ENCODE assay signal across 9 cellular contexts in genomic region chr12:93778306-93778705, GRCh38.
DNase-seq lines count a peak whose midpoint lies in the region; TF ChIP-seq lines count a peak whose summit lies in the region.
"Had no signal": no experiment of that assay in that cellular context is flagged by ENCODE, and none has a peak within 500 bp of the region (broad histone marks: within the 10 kb centered on the region; RNA-seq: fewer than 3 reads in every experiment).

No MANE protein-coding gene starts in this region.

- H3F3A ChIP-seq in GM23248 (ENCODE audit: insufficient read depth) (peaks cover 52% of the 10 kb centered on the region), neural progenitor cell (ENCODE audit: low read depth) (no peaks in the 10 kb centered on the region)

- DNase-seq in GM23248, result peak; percentile 95
- DNase-seq in brain microvascular endothelial cell, result peak; percentile 75
- DNase-seq in hepatocyte (ENCODE audit: low spot score), result peak; percentile 65
- DNase-seq in stomach, result no peak
- DNase-seq in SW480 (ENCODE audit: low spot score), result no peak
- no peak for DNase-seq in NCI-H1694 treated with DMSO at 0.1 percent for 48 hours (lab: John Stamatoyannopoulos, UW)
- no peak for DNase-seq in neural progenitor cell (ENCODE audit: low spot score)
- no peak for DNase-seq in DMS53 treated with DMSO at 0.1 percent for 48 hours (lab: John Stamatoyannopoulos, UW; ENCODE audit: unreplicated experiment)

- no peaks in the 10 kb centered on the region for H3K27me3 ChIP-seq in GM23248 (replicated peaks; ENCODE audit: insufficient read depth)
- H3K27me3 ChIP-seq in brain microvascular endothelial cell (replicated peaks), result no peaks in the 10 kb centered on the region
- no peaks in the 10 kb centered on the region for H3K27me3 ChIP-seq in hepatocyte
- no peaks in the 10 kb centered on the region for H3K27me3 ChIP-seq in stomach
- H3K27me3 ChIP-seq in neural progenitor cell, result no peaks in the 10 kb centered on the region

- no peak overlapping the region for H3K4me3 Mint-ChIP-seq in neural progenitor cell

- H3K27me3 Mint-ChIP-seq in neural progenitor cell (ENCODE audit: insufficient read depth, low read depth), result no peaks in the 10 kb centered on the region

- H4K20me1 ChIP-seq in GM23248 (ENCODE audit: insufficient read depth), result no peaks in the 10 kb centered on the region
- no peaks in the 10 kb centered on the region for H4K20me1 ChIP-seq in hepatocyte (ENCODE audit: insufficient read depth, poor library complexity, severe bottlenecking)
- H4K20me1 ChIP-seq in neural progenitor cell (ENCODE audit: low read depth), result no peaks in the 10 kb centered on the region

- in situ Hi-C loops in GM23248 (cut with MboI), result no loop called here
- in situ Hi-C loops in brain microvascular endothelial cell (cut with HindIII; ENCODE audit: low pct_ligation_motif_present, low sequenced_read_pairs), result no loop called here

- WGBS in GM23248 (ENCODE audit: low coverage in 1 of 2, low lambda C conversion rate in 2 of 2, missing lambda C conversion rate in 2 of 2), 2 experiments, result 1% methylated on average over 5 of the region's 5 CpGs
- 45% methylated on average over 5 of the region's 5 CpGs for WGBS in hepatocyte (ENCODE audit: low lambda C conversion rate, missing lambda C conversion rate)
- WGBS in stomach, 5 donors, result 39 to 62% (median 59%) methylated on average over 5 of the region's 5 CpGs

- H3K4me2 ChIP-seq in GM23248 (ENCODE audit: unreplicated experiment) (peak overlapping the region; percentile 68), hepatocyte (peak overlapping the region; percentile 24), neural progenitor cell (no peak overlapping the region)
- H3K4me2 ChIP-seq: KMS-11 had no signal

- H3K4me3 ChIP-seq in GM23248 (peak overlapping the region; percentile 22), brain microvascular endothelial cell (ENCODE audit: low read depth, low read length) (no peak overlapping the region), hepatocyte (no peak overlapping the region), stomach (no peak overlapping the region), neural progenitor cell (no peak overlapping the region)

- no peak for TF ChIP-seq CTCF in brain microvascular endothelial cell (IDR thresholded peaks at IDR 0.05; ENCODE audit: low read depth, low read length, missing control alignments)
- no peak for TF ChIP-seq CTCF in hepatocyte (IDR thresholded peaks at IDR 0.05; ENCODE audit: poor library complexity)
- TF ChIP-seq CTCF in stomach (IDR thresholded peaks at IDR 0.05), result no peak
- TF ChIP-seq CTCF in neural progenitor cell (IDR thresholded peaks at IDR 0.05), result no peak

- peaks cover 45% of the 10 kb centered on the region for H3K79me2 ChIP-seq in GM23248 (ENCODE audit: insufficient read depth)
- no peaks in the 10 kb centered on the region for H3K79me2 ChIP-seq in hepatocyte
- no peaks in the 10 kb centered on the region for H3K79me2 ChIP-seq in neural progenitor cell (ENCODE audit: low read depth)

- peaks cover 12% of the 10 kb centered on the region for H3K4me1 Mint-ChIP-seq in neural progenitor cell

- no peak for TF ChIP-seq EP300 in stomach (IDR thresholded peaks at IDR 0.05)

- no peaks in the 10 kb centered on the region for H3K36me3 Mint-ChIP-seq in neural progenitor cell

- intact Hi-C loops in stomach (cut with DNase I; ENCODE audit: low total_unique reads), result no loop called here

- no peaks in the 10 kb centered on the region for H3K36me3 ChIP-seq in GM23248 (ENCODE audit: low read depth)
- H3K36me3 ChIP-seq in brain microvascular endothelial cell (replicated peaks), result no peaks in the 10 kb centered on the region
- H3K36me3 ChIP-seq in hepatocyte (replicated peaks; ENCODE audit: insufficient read depth, low read depth), result no peaks in the 10 kb centered on the region
- no peaks in the 10 kb centered on the region for H3K36me3 ChIP-seq in stomach
- no peaks in the 10 kb centered on the region for H3K36me3 ChIP-seq in neural progenitor cell

- no peak for TF ChIP-seq POLR2A in stomach (IDR thresholded peaks at IDR 0.05)

- H2AFZ ChIP-seq in GM23248 (0 out of 2 replicates have a peak overlapping the region, but pooled peaks have one; percentile 8), hepatocyte (no peak overlapping the region), neural progenitor cell (replicated peaks) (no peak overlapping the region)

- H3K9ac ChIP-seq in GM23248 (peak overlapping the region; percentile 76), neural progenitor cell (no peak overlapping the region)
- H3K9ac ChIP-seq: KMS-11 had no signal

- no peak overlapping the region for H3K27ac Mint-ChIP-seq in neural progenitor cell

- H3K4me1 ChIP-seq in GM23248 (ENCODE audit: insufficient read depth) (peaks cover 58% of the 10 kb centered on the region), hepatocyte (ENCODE audit: insufficient read depth) (peaks cover 29% of the 10 kb centered on the region), stomach (peaks cover 0 to 46% (median 33%) of the 10 kb centered on the region in 4 donors), neural progenitor cell (peaks cover 4% of the 10 kb centered on the region)

- peak overlapping the region; percentile 97 for H3K27ac ChIP-seq in GM23248
- peak overlapping the region; percentile 91 for H3K27ac ChIP-seq in brain microvascular endothelial cell
- peak overlapping the region; percentile 85 for H3K27ac ChIP-seq in hepatocyte
- H3K27ac ChIP-seq in stomach, result peak overlapping the region in 4 of 5 donors; percentile 71 to 83 (median 81)
- no peak overlapping the region for H3K27ac ChIP-seq in neural progenitor cell
- H3K27ac ChIP-seq: KMS-11 had no signal

- H3K9me3 ChIP-seq in GM23248 (ENCODE audit: low read depth) (no peaks in the 10 kb centered on the region), hepatocyte (ENCODE audit: low read depth) (no peaks in the 10 kb centered on the region), stomach (no peaks in the 10 kb centered on the region), neural progenitor cell (ENCODE audit: low read depth) (no peaks in the 10 kb centered on the region)

- no peaks in the 10 kb centered on the region for H3K9me2 ChIP-seq in GM23248 (ENCODE audit: insufficient read depth)
- H3K9me2 ChIP-seq in hepatocyte (replicated peaks; ENCODE audit: insufficient read depth), result no peaks in the 10 kb centered on the region

- H3K9me3 Mint-ChIP-seq in neural progenitor cell, result no peaks in the 10 kb centered on the region

Comparison
In these comparisons a context has a peak if more than half of its experiments do, and no peak if none do; other contexts are left out.
1. DNase-seq: peak in GM23248 (single experiment), brain microvascular endothelial cell (single experiment) and hepatocyte (single experiment); none in stomach (single experiment), SW480 (single experiment), NCI-H1694 treated with DMSO at 0.1 percent for 48 hours (single experiment), neural progenitor cell (single experiment) and DMS53 treated with DMSO at 0.1 percent for 48 hours (single experiment).